ENCODE assay signal across 1 cellular context in the genomic region with DNA sequence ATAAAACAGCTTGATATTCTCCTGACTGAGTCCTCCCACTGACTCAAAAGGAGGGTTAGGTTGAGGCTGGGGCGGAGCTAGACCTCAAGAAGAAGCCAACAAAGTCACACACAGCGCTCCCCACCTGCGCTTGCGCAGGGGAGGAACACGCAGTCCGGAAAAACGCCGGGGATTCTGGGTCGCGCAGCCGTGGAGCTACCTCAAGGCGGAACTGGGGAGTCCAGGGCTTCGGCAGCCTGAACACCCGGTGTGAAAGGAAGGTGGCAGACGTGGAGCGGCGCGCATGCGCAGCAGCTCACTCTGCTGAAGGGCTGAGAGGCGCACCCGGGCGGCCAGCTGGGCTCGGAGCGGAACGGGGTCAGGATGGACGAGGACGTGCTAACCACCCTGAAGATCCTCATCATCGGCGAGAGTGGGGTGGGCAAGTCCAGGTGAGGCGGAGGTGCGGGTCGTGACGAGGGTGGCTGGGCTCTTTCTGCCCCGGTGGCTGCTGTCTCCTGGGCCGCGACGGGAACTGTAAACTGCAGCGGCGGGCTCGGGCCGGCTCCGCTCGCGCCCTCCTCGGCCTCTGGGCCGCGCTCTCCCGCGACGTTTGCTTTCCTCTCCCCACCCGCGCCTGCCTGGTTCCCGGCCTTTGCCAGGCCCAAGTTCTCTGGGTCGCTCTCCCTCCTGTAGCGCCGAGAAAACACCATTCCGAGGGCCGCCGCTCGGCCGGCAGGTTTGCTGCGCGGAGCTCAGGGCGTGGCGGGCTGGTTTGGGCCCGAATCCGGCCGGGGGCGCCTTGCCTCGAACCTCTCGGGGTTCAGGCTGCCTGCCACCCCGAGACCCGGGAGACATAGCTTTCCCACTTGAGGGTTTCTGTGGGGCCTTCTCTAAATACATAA.
TF ChIP-seq lines count a peak whose summit lies in the region.

A gene (plus strand): TSS at position 298 of the 884 bp plus-strand sequence. CDS start 66 bp downstream, at position 364.

TF ChIP-seq in K562, 482 proteins besides CTCF, POLR2A, EP300 and RAD21 (continued from another document and continues in another):
- TF ChIP-seq, protein P1, sequence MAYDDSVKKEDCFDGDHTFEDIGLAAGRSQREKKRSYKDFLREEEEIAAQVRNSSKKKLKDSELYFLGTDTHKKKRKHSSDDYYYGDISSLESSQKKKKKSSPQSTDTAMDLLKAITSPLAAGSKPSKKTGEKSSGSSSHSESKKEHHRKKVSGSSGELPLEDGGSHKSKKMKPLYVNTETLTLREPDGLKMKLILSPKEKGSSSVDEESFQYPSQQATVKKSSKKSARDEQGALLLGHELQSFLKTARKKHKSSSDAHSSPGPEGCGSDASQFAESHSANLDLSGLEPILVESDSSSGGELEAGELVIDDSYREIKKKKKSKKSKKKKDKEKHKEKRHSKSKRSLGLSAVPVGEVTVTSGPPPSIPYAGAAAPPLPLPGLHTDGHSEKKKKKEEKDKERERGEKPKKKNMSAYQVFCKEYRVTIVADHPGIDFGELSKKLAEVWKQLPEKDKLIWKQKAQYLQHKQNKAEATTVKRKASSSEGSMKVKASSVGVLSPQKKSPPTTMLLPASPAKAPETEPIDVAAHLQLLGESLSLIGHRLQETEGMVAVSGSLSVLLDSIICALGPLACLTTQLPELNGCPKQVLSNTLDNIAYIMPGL (CRISPR knock-in tag; IDR thresholded peaks at IDR 0.05), result no peak
- TF ChIP-seq ZNF24 (IDR thresholded peaks at IDR 0.05) (no peak; the same call in 1 of the 2 replicates), CAMTA2 (CRISPR knock-in tag; conservative IDR thresholded peaks at IDR 0.05) (no peak), RBM15 (IDR thresholded peaks at IDR 0.05; ENCODE audit: insufficient read depth, low read length) (no peak), PYGO2 (tag; IDR thresholded peaks at IDR 0.05) (no peak), ELF4 (CRISPR knock-in tag; IDR thresholded peaks at IDR 0.05) (no peak), NONO (IDR thresholded peaks at IDR 0.05; ENCODE audit: low read depth in 2 of 2, low read length in 1 of 2) (no peak), ZKSCAN3 (CRISPR knock-in tag; IDR thresholded peaks at IDR 0.05) (no peak), SRSF1 (IDR thresholded peaks at IDR 0.05; ENCODE audit: low read depth, low read length) (no peak), FOXJ2 (tag; IDR thresholded peaks at IDR 0.05) (peak; percentile 73), YY1 (IDR thresholded peaks at IDR 0.05; ENCODE audit: borderline replicate concordance in 1 of 3, control insufficient read depth in 1 of 3, extremely low read depth in 1 of 3, insufficient read depth in 3 of 3, insufficient read length in 1 of 3, insufficient replicate concordance in 2 of 3, low read depth in 1 of 3, low read length in 2 of 3) (peak in 1 of 3 experiments; percentile 36), HSF4 (CRISPR knock-in tag; IDR thresholded peaks at IDR 0.05; ENCODE audit: borderline replicate concordance) (no peak), HMG20A (CRISPR knock-in tag; conservative IDR thresholded peaks at IDR 0.05) (no peak), ZBTB17 (CRISPR knock-in tag; IDR thresholded peaks at IDR 0.05) (no peak; the same call in 1 of the 2 replicates), NCOA6 (IDR thresholded peaks at IDR 0.05) (no peak), SMARCE1 (IDR thresholded peaks at IDR 0.05) (no peak), ZNF561 (CRISPR knock-in tag; conservative IDR thresholded peaks at IDR 0.05) (no peak), ZC3H8 (IDR thresholded peaks at IDR 0.05) (no peak), NFYB (IDR thresholded peaks at IDR 0.05; ENCODE audit: extremely low read depth, insufficient read length) (no peak), TBL1XR1 (IDR thresholded peaks at IDR 0.05; ENCODE audit: low read length in 2 of 2) (peak in 1 of 2 experiments; percentile 24; a peak in 2 of 4 replicates), DPF2 (IDR thresholded peaks at IDR 0.05) (no peak; the same call in 1 of the 2 replicates), FUS (optimal IDR thresholded peaks at IDR 0.05; ENCODE audit: low read depth, low read length) (no peak), CBX5 (IDR thresholded peaks at IDR 0.05; ENCODE audit: borderline replicate concordance, low read depth) (no peak), SRSF7 (optimal IDR thresholded peaks at IDR 0.05; ENCODE audit: low read depth, low read length) (no peak), PTBP1 (IDR thresholded peaks at IDR 0.05; ENCODE audit: low read depth, low read length) (no peak), MTA3 (IDR thresholded peaks at IDR 0.05; ENCODE audit: borderline replicate concordance) (peak; percentile 68; the same call in 1 of the 2 replicates), MYC (IDR thresholded peaks at IDR 0.05; ENCODE audit: low read depth, low read length) (peak; percentile 80), MYC (CRISPR knock-in tag; IDR thresholded peaks at IDR 0.05; ENCODE audit: borderline replicate concordance, low read depth) (no peak), SRF (CRISPR knock-in tag; IDR thresholded peaks at IDR 0.05) (peak in 1 of 2 experiments; percentile 72; a peak in 3 of 4 replicates), ZNF445 (CRISPR knock-in tag; IDR thresholded peaks at IDR 0.05; ENCODE audit: low read depth) (no peak), JUN (IDR thresholded peaks at IDR 0.05; ENCODE audit: borderline replicate concordance, low read depth, low read length) (peak; percentile 51; the same call in 1 of the 2 replicates), JUN (CRISPR knock-in tag; IDR thresholded peaks at IDR 0.05; ENCODE audit: borderline replicate concordance) (no peak), RBBP5 (IDR thresholded peaks at IDR 0.05; ENCODE audit: borderline replicate concordance, insufficient read depth, low read length, poor library complexity, severe bottlenecking) (peak; percentile 96), HDAC1 (IDR thresholded peaks at IDR 0.05) (peak in 1 of 2 experiments; percentile 89; a peak in 2 of 4 replicates), NELFE (IDR thresholded peaks at IDR 0.05; ENCODE audit: insufficient read depth, insufficient read length) (no peak), ZEB2 (IDR thresholded peaks at IDR 0.05) (peak; percentile 95), STAT5B (CRISPR knock-in tag; IDR thresholded peaks at IDR 0.05) (no peak), FOSL1 (tag; conservative IDR thresholded peaks at IDR 0.05) (no peak), ZC3H4 (CRISPR knock-in tag; IDR thresholded peaks at IDR 0.05; ENCODE audit: borderline replicate concordance) (no peak)
- TF ChIP-seq, protein P2, sequence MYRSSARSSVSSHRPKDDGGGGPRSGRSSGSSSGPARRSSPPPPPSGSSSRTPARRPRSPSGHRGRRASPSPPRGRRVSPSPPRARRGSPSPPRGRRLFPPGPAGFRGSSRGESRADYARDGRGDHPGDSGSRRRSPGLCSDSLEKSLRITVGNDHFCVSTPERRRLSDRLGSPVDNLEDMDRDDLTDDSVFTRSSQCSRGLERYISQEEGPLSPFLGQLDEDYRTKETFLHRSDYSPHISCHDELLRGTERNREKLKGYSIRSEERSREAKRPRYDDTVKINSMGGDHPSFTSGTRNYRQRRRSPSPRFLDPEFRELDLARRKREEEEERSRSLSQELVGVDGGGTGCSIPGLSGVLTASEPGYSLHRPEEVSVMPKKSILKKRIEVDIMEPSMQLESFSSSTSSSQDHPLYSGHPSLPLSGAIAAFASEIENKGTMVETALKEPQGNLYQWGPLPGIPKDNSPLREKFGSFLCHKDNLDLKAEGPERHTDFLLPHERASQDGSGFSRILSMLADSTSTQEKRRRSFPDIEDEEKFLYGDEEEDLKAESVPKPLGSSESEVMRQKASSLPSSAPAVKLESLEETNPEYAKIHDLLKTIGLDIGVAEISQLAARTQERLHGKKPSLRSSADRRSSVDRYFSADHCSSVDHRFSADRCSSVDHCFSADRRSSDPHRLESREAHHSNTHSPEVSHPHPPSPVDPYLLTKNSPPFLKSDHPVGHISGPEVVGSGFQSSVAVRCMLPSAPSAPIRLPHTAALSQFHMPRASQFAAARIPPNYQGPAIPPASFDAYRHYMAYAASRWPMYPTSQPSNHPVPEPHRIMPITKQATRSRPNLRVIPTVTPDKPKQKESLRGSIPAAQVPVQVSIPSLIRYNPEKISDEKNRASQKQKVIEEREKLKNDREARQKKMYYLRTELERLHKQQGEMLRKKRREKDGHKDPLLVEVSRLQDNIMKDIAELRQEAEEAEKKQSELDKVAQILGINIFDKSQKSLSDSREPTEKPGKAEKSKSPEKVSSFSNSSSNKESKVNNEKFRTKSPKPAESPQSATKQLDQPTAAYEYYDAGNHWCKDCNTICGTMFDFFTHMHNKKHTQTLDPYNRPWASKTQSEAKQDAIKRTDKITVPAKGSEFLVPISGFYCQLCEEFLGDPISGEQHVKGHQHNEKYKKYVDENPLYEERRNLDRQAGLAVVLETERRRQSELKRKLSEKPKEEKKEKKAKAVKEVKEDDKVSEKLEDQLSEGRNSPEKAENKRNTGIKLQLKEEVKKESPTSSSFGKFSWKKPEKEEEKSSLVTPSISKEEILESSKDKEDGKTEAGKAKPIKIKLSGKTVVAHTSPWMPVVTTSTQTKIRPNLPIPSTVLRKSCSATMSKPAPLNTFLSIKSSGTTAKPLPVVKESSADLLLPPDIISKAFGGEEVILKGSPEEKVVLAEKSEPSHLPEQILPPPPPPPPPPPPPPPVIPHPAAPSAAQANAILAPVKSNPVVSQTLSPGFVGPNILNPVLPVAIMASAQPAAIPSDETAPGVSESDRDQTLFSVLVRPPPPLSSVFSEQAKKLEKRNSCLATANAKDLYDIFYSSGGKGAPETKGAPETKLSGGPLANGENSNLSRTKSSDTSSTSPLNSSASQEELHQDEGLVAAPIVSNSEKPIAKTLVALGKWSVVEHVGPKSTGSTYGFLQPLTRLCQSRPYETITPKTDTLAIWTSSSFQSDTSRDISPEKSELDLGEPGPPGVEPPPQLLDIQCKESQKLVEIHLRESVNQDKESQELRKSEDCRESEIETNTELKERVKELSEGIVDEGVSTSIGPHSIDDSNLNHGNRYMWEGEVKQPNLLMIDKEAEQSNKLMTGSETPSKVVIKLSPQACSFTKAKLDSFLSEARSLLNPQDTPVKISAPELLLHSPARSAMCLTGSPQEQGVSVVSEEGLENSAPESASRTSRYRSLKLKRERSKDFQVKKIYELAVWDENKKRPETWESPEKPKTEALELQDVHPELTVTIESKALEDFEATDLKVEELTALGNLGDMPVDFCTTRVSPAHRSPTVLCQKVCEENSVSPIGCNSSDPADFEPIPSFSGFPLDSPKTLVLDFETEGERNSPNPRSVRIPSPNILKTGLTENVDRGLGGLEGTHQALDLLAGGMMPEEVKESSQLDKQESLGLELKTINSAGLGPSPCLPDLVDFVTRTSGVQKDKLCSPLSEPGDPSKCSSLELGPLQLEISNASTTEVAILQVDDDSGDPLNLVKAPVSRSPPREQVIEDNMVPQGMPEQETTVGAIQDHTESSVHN (IDR thresholded peaks at IDR 0.05; ENCODE audit: borderline replicate concordance in 1 of 2, low read depth in 1 of 2), result no peak
- TF ChIP-seq, protein P3, sequence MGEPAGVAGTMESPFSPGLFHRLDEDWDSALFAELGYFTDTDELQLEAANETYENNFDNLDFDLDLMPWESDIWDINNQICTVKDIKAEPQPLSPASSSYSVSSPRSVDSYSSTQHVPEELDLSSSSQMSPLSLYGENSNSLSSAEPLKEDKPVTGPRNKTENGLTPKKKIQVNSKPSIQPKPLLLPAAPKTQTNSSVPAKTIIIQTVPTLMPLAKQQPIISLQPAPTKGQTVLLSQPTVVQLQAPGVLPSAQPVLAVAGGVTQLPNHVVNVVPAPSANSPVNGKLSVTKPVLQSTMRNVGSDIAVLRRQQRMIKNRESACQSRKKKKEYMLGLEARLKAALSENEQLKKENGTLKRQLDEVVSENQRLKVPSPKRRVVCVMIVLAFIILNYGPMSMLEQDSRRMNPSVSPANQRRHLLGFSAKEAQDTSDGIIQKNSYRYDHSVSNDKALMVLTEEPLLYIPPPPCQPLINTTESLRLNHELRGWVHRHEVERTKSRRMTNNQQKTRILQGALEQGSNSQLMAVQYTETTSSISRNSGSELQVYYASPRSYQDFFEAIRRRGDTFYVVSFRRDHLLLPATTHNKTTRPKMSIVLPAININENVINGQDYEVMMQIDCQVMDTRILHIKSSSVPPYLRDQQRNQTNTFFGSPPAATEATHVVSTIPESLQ (CRISPR knock-in tag; IDR thresholded peaks at IDR 0.05), result 0 out of 2 replicates have a peak, but pooled peaks have one; percentile 32
- TF ChIP-seq, protein P4, sequence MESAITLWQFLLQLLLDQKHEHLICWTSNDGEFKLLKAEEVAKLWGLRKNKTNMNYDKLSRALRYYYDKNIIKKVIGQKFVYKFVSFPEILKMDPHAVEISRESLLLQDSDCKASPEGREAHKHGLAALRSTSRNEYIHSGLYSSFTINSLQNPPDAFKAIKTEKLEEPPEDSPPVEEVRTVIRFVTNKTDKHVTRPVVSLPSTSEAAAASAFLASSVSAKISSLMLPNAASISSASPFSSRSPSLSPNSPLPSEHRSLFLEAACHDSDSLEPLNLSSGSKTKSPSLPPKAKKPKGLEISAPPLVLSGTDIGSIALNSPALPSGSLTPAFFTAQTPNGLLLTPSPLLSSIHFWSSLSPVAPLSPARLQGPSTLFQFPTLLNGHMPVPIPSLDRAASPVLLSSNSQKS (CRISPR knock-in tag; IDR thresholded peaks at IDR 0.05), result no peak
- TF ChIP-seq, protein P5, sequence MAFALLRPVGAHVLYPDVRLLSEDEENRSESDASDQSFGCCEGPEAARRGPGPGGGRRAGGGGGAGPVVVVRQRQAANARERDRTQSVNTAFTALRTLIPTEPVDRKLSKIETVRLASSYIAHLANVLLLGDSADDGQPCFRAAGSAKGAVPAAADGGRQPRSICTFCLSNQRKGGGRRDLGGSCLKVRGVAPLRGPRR (CRISPR knock-in tag; IDR thresholded peaks at IDR 0.05), result no peak
- TF ChIP-seq, protein P6, sequence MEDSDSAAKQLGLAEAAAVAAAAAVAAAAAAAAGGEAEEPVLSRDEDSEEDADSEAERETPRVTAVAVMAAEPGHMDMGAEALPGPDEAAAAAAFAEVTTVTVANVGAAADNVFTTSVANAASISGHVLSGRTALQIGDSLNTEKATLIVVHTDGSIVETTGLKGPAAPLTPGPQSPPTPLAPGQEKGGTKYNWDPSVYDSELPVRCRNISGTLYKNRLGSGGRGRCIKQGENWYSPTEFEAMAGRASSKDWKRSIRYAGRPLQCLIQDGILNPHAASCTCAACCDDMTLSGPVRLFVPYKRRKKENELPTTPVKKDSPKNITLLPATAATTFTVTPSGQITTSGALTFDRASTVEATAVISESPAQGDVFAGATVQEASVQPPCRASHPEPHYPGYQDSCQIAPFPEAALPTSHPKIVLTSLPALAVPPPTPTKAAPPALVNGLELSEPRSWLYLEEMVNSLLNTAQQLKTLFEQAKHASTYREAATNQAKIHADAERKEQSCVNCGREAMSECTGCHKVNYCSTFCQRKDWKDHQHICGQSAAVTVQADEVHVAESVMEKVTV (CRISPR knock-in tag; IDR thresholded peaks at IDR 0.05), result no peak
- TF ChIP-seq, protein P7, sequence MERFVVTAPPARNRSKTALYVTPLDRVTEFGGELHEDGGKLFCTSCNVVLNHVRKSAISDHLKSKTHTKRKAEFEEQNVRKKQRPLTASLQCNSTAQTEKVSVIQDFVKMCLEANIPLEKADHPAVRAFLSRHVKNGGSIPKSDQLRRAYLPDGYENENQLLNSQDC (CRISPR knock-in tag; IDR thresholded peaks at IDR 0.05), result no peak
- TF ChIP-seq, protein P8, sequence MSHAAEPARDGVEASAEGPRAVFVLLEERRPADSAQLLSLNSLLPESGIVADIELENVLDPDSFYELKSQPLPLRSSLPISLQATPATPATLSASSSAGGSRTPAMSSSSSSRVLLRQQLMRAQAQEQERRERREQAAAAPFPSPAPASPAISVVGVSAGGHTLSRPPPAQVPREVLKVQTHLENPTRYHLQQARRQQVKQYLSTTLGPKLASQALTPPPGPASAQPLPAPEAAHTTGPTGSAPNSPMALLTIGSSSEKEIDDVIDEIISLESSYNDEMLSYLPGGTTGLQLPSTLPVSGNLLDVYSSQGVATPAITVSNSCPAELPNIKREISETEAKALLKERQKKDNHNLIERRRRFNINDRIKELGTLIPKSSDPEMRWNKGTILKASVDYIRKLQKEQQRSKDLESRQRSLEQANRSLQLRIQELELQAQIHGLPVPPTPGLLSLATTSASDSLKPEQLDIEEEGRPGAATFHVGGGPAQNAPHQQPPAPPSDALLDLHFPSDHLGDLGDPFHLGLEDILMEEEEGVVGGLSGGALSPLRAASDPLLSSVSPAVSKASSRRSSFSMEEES (CRISPR knock-in tag; IDR thresholded peaks at IDR 0.05), result no peak
